2 cellular contexts compared by ENCODE assay signal in genomic region chr10:104328636-104328915, GRCh38.
TF ChIP-seq lines count a peak whose summit lies in the region.

No MANE protein-coding gene starts in this region.

TF ChIP-seq in GM12878, 131 proteins besides CTCF, POLR2A, EP300 and RAD21:
- TF ChIP-seq KAT2A (conservative IDR thresholded peaks at IDR 0.05; ENCODE audit: control insufficient read depth, low read depth, low read length), result no peak
- no peak for TF ChIP-seq RBBP5 (conservative IDR thresholded peaks at IDR 0.05)
- no peak for TF ChIP-seq CREB1 (IDR thresholded peaks at IDR 0.05; ENCODE audit: low read depth)
- TF ChIP-seq YY1 (IDR thresholded peaks at IDR 0.05; ENCODE audit: low read depth, low read length), result no peak
- no peak for TF ChIP-seq MYC (IDR thresholded peaks at IDR 0.05; ENCODE audit: insufficient read depth, insufficient read length, insufficient replicate concordance, low read length, severe bottlenecking)
- TF ChIP-seq E4F1 (IDR thresholded peaks at IDR 0.05; ENCODE audit: borderline replicate concordance, partially characterized antibody), result no peak
- no peak for TF ChIP-seq NR2C1 (IDR thresholded peaks at IDR 0.05)
- TF ChIP-seq IKZF2 (IDR thresholded peaks at IDR 0.05), result no peak
- TF ChIP-seq WRNIP1 (IDR thresholded peaks at IDR 0.05; ENCODE audit: borderline replicate concordance, low read depth, low read length), result no peak
- TF ChIP-seq, protein P1, sequence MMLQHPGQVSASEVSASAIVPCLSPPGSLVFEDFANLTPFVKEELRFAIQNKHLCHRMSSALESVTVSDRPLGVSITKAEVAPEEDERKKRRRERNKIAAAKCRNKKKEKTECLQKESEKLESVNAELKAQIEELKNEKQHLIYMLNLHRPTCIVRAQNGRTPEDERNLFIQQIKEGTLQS (IDR thresholded peaks at IDR 0.05; ENCODE audit: borderline replicate concordance, extremely low read depth, low read depth, low read length), result no peak
- no peak for TF ChIP-seq ZNF622 (IDR thresholded peaks at IDR 0.05)
- TF ChIP-seq RCOR1 (conservative IDR thresholded peaks at IDR 0.05; ENCODE audit: low read depth, low read length), result no peak
- TF ChIP-seq SUPT20H (IDR thresholded peaks at IDR 0.05; ENCODE audit: borderline replicate concordance, control insufficient read depth, low read depth, low read length), result no peak
- no peak for TF ChIP-seq KLF5 (IDR thresholded peaks at IDR 0.05; ENCODE audit: partially characterized antibody)
- TF ChIP-seq TCF12 (IDR thresholded peaks at IDR 0.05; ENCODE audit: low read depth, low read length), result no peak
TF ChIP-seq in GM12878: peak in this region for 0.

TF ChIP-seq in HEK293T, 16 proteins besides CTCF, POLR2A, EP300 and RAD21:
- TF ChIP-seq BHLHE40 (IDR thresholded peaks at IDR 0.05; ENCODE audit: borderline replicate concordance) (no peak), SP1 (IDR thresholded peaks at IDR 0.05) (no peak)
